In the genomic region with DNA sequence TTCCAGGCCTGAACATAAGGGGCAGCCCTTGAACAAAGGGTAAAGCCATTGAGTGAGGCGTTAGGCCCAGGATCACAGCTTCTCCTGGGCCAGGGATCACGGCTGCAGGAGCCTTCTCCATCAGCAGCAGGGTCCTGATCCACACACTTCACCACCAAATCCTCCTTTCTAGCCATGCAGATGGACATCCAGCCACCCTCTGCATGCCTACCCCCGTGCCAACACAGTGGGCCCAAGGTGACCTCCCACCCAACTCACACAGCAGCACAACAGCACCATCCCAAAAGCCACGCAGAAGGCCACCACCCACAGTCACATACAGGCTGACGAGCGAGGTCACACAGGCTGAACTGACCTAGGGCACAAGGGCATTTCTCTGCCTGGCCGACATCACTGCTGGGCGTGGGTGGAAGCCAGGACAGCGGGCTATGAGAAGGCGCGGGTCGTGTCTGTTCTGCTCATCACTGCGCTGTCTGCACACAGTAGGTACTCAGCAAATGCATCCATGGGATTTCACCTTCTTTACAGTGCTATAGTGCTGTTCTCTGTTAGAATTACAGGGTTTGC, we compare ENCODE assay signal across 1 cellular context.
TF ChIP-seq lines count a peak whose summit lies in the region.

No MANE protein-coding gene starts in this region.

TF ChIP-seq in H1, 55 proteins besides CTCF, POLR2A, EP300 and RAD21:
- no peak for TF ChIP-seq CHD2 (IDR thresholded peaks at IDR 0.05; ENCODE audit: low read length)
